11 cellular contexts compared by ENCODE assay signal in the genomic region with DNA sequence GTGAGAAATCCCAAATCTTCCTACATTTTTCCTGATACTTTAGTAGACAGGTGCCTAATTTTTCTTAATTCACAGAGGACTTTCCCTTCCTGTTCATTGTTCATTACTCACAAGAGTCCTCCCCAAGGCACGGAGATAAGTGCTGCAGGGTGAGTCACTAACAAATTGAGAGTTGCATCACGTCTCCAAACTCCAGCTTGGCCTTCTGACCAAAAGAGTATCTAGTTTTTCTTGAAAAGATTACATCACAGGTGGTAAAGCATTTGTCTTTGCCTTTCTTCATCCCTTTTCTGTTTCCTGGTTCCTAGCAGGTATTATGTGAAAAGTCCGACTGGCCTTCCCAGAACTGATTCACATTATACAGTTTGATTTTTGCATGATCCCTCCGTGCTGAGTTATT. TPM values are rescaled to one million over a fixed set of nuclear protein-coding genes. Genes with fewer than 3 reads are reported as not detected.
A peak's percentile ranks its signal among the peaks of the same experiment; 100 is the strongest.
DNase-seq lines count a peak whose midpoint lies in the region; ATAC-seq and TF ChIP-seq lines count a peak whose summit lies in the region.
"Had no signal": no experiment of that assay in that cellular context is flagged by ENCODE, and none has a peak within 500 bp of the region (broad histone marks: within the 10 kb centered on the region; RNA-seq: fewer than 3 reads in every experiment).

No MANE protein-coding gene starts in this region.

- TF ChIP-seq CTCF in OCI-LY7 (conservative IDR thresholded peaks at IDR 0.05; ENCODE audit: low read length) (no peak), esophagus squamous epithelium (IDR thresholded peaks at IDR 0.05) (no peak), testis (IDR thresholded peaks at IDR 0.05) (no peak)
- no peak for TF ChIP-seq CTCF in CD8-positive, alpha-beta T cell (IDR thresholded peaks at IDR 0.05)

- H3K9me3 Mint-ChIP-seq in activated T-cell treated with anti-CD3 and anti-CD28 coated beads, Interleukin-2, amount 50 U/mL, for 72 hours: peaks cover 5 to 10% of the 10 kb centered on the region in 2 donors
- peaks cover 3% of the 10 kb centered on the region for H3K9me3 Mint-ChIP-seq in CD8-positive, alpha-beta T cell
- peaks cover 0 to 9% (median 3%) of the 10 kb centered on the region in 11 donors for H3K9me3 Mint-ChIP-seq in naive thymus-derived CD4-positive, alpha-beta T cell

- peaks cover 56% of the 10 kb centered on the region for H3K4me1 Mint-ChIP-seq in activated T-cell treated with anti-CD3 and anti-CD28 coated beads, Interleukin-2, amount 50 U/mL, for 72 hours (ENCODE audit: low read depth)
- H3K4me1 Mint-ChIP-seq in CD8-positive, alpha-beta T cell (ENCODE audit: low read depth): peaks cover 29% of the 10 kb centered on the region
- peaks cover 0 to 47% (median 38%) of the 10 kb centered on the region in 7 donors for H3K4me1 Mint-ChIP-seq in naive thymus-derived CD4-positive, alpha-beta T cell

- no peaks in the 10 kb centered on the region for H3K36me3 ChIP-seq in OCI-LY7 (ENCODE audit: insufficient read depth, low read length)
- no peaks in the 10 kb centered on the region for H3K36me3 ChIP-seq in esophagus squamous epithelium
- no peaks in the 10 kb centered on the region for H3K36me3 ChIP-seq in testis (ENCODE audit: low read depth, missing control alignments)
- no peaks in the 10 kb centered on the region for H3K36me3 ChIP-seq in CD8-positive, alpha-beta T cell (ENCODE audit: insufficient read depth, low read length)
- H3K36me3 ChIP-seq in naive thymus-derived CD4-positive, alpha-beta T cell (ENCODE audit: control insufficient read depth in 2 of 3, insufficient read depth in 3 of 3, low read length in 3 of 3): no peaks in the 10 kb centered on the region

- peak overlapping the region; percentile 29 for H3K27ac Mint-ChIP-seq in activated T-cell treated with anti-CD3 and anti-CD28 coated beads, Interleukin-2, amount 50 U/mL, for 72 hours
- H3K27ac Mint-ChIP-seq in CD8-positive, alpha-beta T cell: no peak overlapping the region
- H3K27ac Mint-ChIP-seq in naive thymus-derived CD4-positive, alpha-beta T cell: peak overlapping the region in 3 of 9 donors; percentile 18 to 51 (median 37)

- H4K20me1 ChIP-seq in OCI-LY7 (ENCODE audit: insufficient read depth, low read length): no peaks in the 10 kb centered on the region

- ATAC-seq in activated T-cell treated with anti-CD3 and anti-CD28 coated beads, Interleukin-2, amount 50 U/mL, for 72 hours (replicated peaks in 1 of 2): peak; percentile 87 to 96
- no peak for ATAC-seq in CD8-positive, alpha-beta T cell
- no peak for ATAC-seq in naive thymus-derived CD4-positive, alpha-beta T cell
- ATAC-seq in HG03571 (IDR thresholded peaks at IDR 0.05; ENCODE audit: unreplicated experiment): no peak

- BruUV-seq in OCI-LY7 (replicated peaks; lab: Mats Ljungman, UMichigan): no TSS peak

- H3K27ac ChIP-seq in OCI-LY7 (ENCODE audit: low read depth, low read length, poor library complexity, severe bottlenecking) (no peak overlapping the region), esophagus squamous epithelium (peak overlapping the region in 3 of 4 donors; percentile 39 to 77 (median 71)), testis (peak overlapping the region; percentile 68 to 74)
- no peak overlapping the region for H3K27ac ChIP-seq in CD8-positive, alpha-beta T cell (ENCODE audit: low read depth, low read length)
- H3K27ac ChIP-seq in naive thymus-derived CD4-positive, alpha-beta T cell (ENCODE audit: low read depth, low read length): no peak overlapping the region

- H3K27me3 Mint-ChIP-seq in activated T-cell treated with anti-CD3 and anti-CD28 coated beads, Interleukin-2, amount 50 U/mL, for 72 hours (ENCODE audit: low read depth): no peaks in the 10 kb centered on the region
- no peaks in the 10 kb centered on the region for H3K27me3 Mint-ChIP-seq in CD8-positive, alpha-beta T cell (ENCODE audit: low read depth)
- H3K27me3 Mint-ChIP-seq in naive thymus-derived CD4-positive, alpha-beta T cell: no peaks in the 10 kb centered on the region

- POLR2A ChIA-PET in OCI-LY7 (lab: Charles Lee): interaction anchor here (1.2 kb wide), 1 partner anchor 41 kb away, joined by 4 read pairs; no protein-coding TSS in a partner anchor
- POLR2A ChIA-PET in CD8-positive, alpha-beta T cell (lab: Charles Lee): no interaction called here
- POLR2A ChIA-PET in naive thymus-derived CD4-positive, alpha-beta T cell (lab: Charles Lee): interaction anchor here (1.4 kb wide), 1 partner anchor 64 kb away, joined by 5 read pairs; no protein-coding TSS in a partner anchor

- H3K4me3 Mint-ChIP-seq in activated T-cell treated with anti-CD3 and anti-CD28 coated beads, Interleukin-2, amount 50 U/mL, for 72 hours: peak overlapping the region; percentile 42 to 49
- H3K4me3 Mint-ChIP-seq in CD8-positive, alpha-beta T cell: no peak overlapping the region
- H3K4me3 Mint-ChIP-seq in naive thymus-derived CD4-positive, alpha-beta T cell: no peak overlapping the region

- intact Hi-C loops in OCI-LY7 (cut with micrococcal nuclease; ENCODE audit: unreplicated experiment): no loop called here
- intact Hi-C loops in esophagus squamous epithelium (cut with DNase I): no loop called here
- intact Hi-C loops in testis (cut with DNase I; ENCODE audit: low total_unique reads): no loop called here
- intact Hi-C loops in CD8-positive, alpha-beta T cell (cut with DNase I, micrococcal nuclease): no loop called here
- intact Hi-C loops in naive thymus-derived CD4-positive, alpha-beta T cell (cut with micrococcal nuclease): no loop called here

- H3K36me3 Mint-ChIP-seq in activated T-cell treated with anti-CD3 and anti-CD28 coated beads, Interleukin-2, amount 50 U/mL, for 72 hours (ENCODE audit: insufficient read depth in 2 of 2): peaks cover 6 to 14% of the 10 kb centered on the region in 2 donors
- H3K36me3 Mint-ChIP-seq in CD8-positive, alpha-beta T cell: no peaks in the 10 kb centered on the region
- peaks cover 0 to 17% (median 4%) of the 10 kb centered on the region in 5 donors for H3K36me3 Mint-ChIP-seq in naive thymus-derived CD4-positive, alpha-beta T cell

- H3K4me1 ChIP-seq in OCI-LY7 (ENCODE audit: insufficient read depth, low read length, poor library complexity, severe bottlenecking) (no peaks in the 10 kb centered on the region), esophagus squamous epithelium (peaks cover 0 to 21% (median 7%) of the 10 kb centered on the region in 3 donors), testis (peaks cover 10% of the 10 kb centered on the region)
- peaks cover 13% of the 10 kb centered on the region for H3K4me1 ChIP-seq in CD8-positive, alpha-beta T cell (ENCODE audit: insufficient read depth, low read length)
- peaks cover 4 to 13% of the 10 kb centered on the region in 2 donors for H3K4me1 ChIP-seq in naive thymus-derived CD4-positive, alpha-beta T cell (ENCODE audit: control insufficient read depth in 2 of 2, insufficient read depth in 2 of 2, low read length in 2 of 2)

- H3K79me2 ChIP-seq in OCI-LY7 (ENCODE audit: insufficient read depth, low read depth, low read length): no peaks in the 10 kb centered on the region

- no peaks in the 10 kb centered on the region for H3K27me3 ChIP-seq in esophagus squamous epithelium
- no peaks in the 10 kb centered on the region for H3K27me3 ChIP-seq in testis
- H3K27me3 ChIP-seq in CD8-positive, alpha-beta T cell (ENCODE audit: insufficient read depth, low read length): no peaks in the 10 kb centered on the region
- H3K27me3 ChIP-seq in naive thymus-derived CD4-positive, alpha-beta T cell (ENCODE audit: control insufficient read depth in 2 of 2, insufficient read depth in 2 of 2, low read length in 2 of 2): no peaks in the 10 kb centered on the region

- H3K9me2 ChIP-seq in OCI-LY7 (ENCODE audit: insufficient read depth, low read length): no peaks in the 10 kb centered on the region

- TF ChIP-seq POLR2A in esophagus squamous epithelium (IDR thresholded peaks at IDR 0.05) (no peak), testis (IDR thresholded peaks at IDR 0.05) (no peak)

- H3K4me2 ChIP-seq in OCI-LY7 (ENCODE audit: low read length): no peak overlapping the region

- DNase-seq in activated T-cell treated with anti-CD3 and anti-CD28 coated beads, Interleukin-2, amount 50 U/mL, for 72 hours: peak; percentile 42 to 47
- DNase-seq in activated T-cell treated with anti-CD3 and anti-CD28 coated beads for 4 hours: no peak
- no peak for DNase-seq in OCI-LY7 (ENCODE audit: low spot score)
- DNase-seq in esophagus squamous epithelium (lab: John Stamatoyannopoulos, UW): no peak
- DNase-seq in testis: peak; percentile 48
- no peak for DNase-seq in CD8-positive, alpha-beta T cell
- DNase-seq in naive thymus-derived CD4-positive, alpha-beta T cell: no peak
- DNase-seq: activated CD4-positive, alpha-beta T cell treated with anti-CD3 and anti-CD28 coated beads for 1 hour; effector CD4-positive, alpha-beta T cell; NCI-H345 had no signal

- H3K9me3 ChIP-seq in OCI-LY7 (ENCODE audit: low read length) (no peaks in the 10 kb centered on the region), esophagus squamous epithelium (no peaks in the 10 kb centered on the region), testis (no peaks in the 10 kb centered on the region)
- H3K9me3 ChIP-seq in CD8-positive, alpha-beta T cell (ENCODE audit: low read length): no peaks in the 10 kb centered on the region
- H3K9me3 ChIP-seq in naive thymus-derived CD4-positive, alpha-beta T cell (ENCODE audit: control insufficient read depth in 2 of 3, low read length in 3 of 3): no peaks in the 10 kb centered on the region

- H3K4me3 ChIP-seq in OCI-LY7 (ENCODE audit: low read depth, low read length, poor library complexity, severe bottlenecking) (no peak overlapping the region), esophagus squamous epithelium (no peak overlapping the region), testis (no peak overlapping the region)
- H3K4me3 ChIP-seq in CD8-positive, alpha-beta T cell (ENCODE audit: low read depth, low read length): no peak overlapping the region
- no peak overlapping the region for H3K4me3 ChIP-seq in naive thymus-derived CD4-positive, alpha-beta T cell (ENCODE audit: low read length)

- CTCF ChIA-PET in OCI-LY7 (lab: Charles Lee; ENCODE audit: unreplicated experiment): no interaction called here
- CTCF ChIA-PET in CD8-positive, alpha-beta T cell (lab: Charles Lee): interaction anchor here (0.9 to 1.7 kb wide), 3 partner anchors 11 to 110 kb away, joined by 3 to 6 read pairs (median 4); partner anchors contain the start of gene RASGRP1
- CTCF ChIA-PET in naive thymus-derived CD4-positive, alpha-beta T cell (lab: Charles Lee): no interaction called here

- H2AFZ ChIP-seq in OCI-LY7 (ENCODE audit: low read length): 0 out of 2 replicates have a peak overlapping the region, but pooled peaks have one; percentile 23

- WGBS in esophagus squamous epithelium, 2 donors: 24 to 38% methylated on average over 4 of the region's 4 CpGs
- WGBS in testis, 2 donors: 58 to 70% methylated on average over 4 of the region's 4 CpGs

RNA-seq across cellular contexts. Expression of gene RASGRP1, which starts 24.9 kb away (rescaled TPM):
- total RNA-seq in activated T-cell treated with anti-CD3 and anti-CD28 coated beads, Interleukin-2, amount 50 U/mL, for 72 hours: 100 to 1,000 TPM; 173 to 183 TPM
- total RNA-seq in OCI-LY7 (2014; rRNA removed; shearing (Covaris generic)): 17.0 and 17.2 TPM in 2 replicates
- total RNA-seq in OCI-LY7 (2022): 6.1 and 12.9 TPM in 2 replicates
- 10 to 100 TPM in 3 of 4 donors, 1 to 10 TPM in 1; 9.2 to 16.0 (median 12.2) TPM for total RNA-seq in esophagus squamous epithelium
- total RNA-seq in testis: 1 to 10 TPM; 7.4 to 9.2 TPM
- 4.4 TPM for polyA plus RNA-seq in testis (ENCODE audit: insufficient read depth, low read depth, low replicate concordance)
- total RNA-seq in CD8-positive, alpha-beta T cell: 10 to 100 TPM; 58.2 to 65.2 TPM
- 100 to 1,000 TPM; 100 to 182 (median 101) TPM for total RNA-seq in naive thymus-derived CD4-positive, alpha-beta T cell
- 100 to 1,000 TPM in 1 of 2 donors, 10 to 100 TPM in 1; 77.6 to 113 TPM for polyA plus RNA-seq in naive thymus-derived CD4-positive, alpha-beta T cell

Comparison
In these comparisons a context has a peak if more than half of its experiments do, and no peak if none do; other contexts are left out.
1. DNase-seq: peak in activated T-cell treated with anti-CD3 and anti-CD28 coated beads, Interleukin-2, amount 50 U/mL, for 72 hours (2 of 2) and testis (single experiment); none in activated T-cell treated with anti-CD3 and anti-CD28 coated beads for 4 hours (single experiment), OCI-LY7 (single experiment), esophagus squamous epithelium (single experiment), CD8-positive, alpha-beta T cell (0 of 7) and naive thymus-derived CD4-positive, alpha-beta T cell (0 of 9).
2. ATAC-seq: peak in activated T-cell treated with anti-CD3 and anti-CD28 coated beads, Interleukin-2, amount 50 U/mL, for 72 hours (2 of 2); none in CD8-positive, alpha-beta T cell (single experiment), naive thymus-derived CD4-positive, alpha-beta T cell (single experiment) and HG03571 (single experiment).
3. H3K4me3 Mint-ChIP-seq: peak in activated T-cell treated with anti-CD3 and anti-CD28 coated beads, Interleukin-2, amount 50 U/mL, for 72 hours (2 of 2); none in CD8-positive, alpha-beta T cell (single experiment) and naive thymus-derived CD4-positive, alpha-beta T cell (0 of 10).
4. H3K27ac ChIP-seq: peak in esophagus squamous epithelium (3 of 4) and testis (2 of 2); none in OCI-LY7 (single experiment), CD8-positive, alpha-beta T cell (single experiment) and naive thymus-derived CD4-positive, alpha-beta T cell (single experiment).